In the genomic region with DNA sequence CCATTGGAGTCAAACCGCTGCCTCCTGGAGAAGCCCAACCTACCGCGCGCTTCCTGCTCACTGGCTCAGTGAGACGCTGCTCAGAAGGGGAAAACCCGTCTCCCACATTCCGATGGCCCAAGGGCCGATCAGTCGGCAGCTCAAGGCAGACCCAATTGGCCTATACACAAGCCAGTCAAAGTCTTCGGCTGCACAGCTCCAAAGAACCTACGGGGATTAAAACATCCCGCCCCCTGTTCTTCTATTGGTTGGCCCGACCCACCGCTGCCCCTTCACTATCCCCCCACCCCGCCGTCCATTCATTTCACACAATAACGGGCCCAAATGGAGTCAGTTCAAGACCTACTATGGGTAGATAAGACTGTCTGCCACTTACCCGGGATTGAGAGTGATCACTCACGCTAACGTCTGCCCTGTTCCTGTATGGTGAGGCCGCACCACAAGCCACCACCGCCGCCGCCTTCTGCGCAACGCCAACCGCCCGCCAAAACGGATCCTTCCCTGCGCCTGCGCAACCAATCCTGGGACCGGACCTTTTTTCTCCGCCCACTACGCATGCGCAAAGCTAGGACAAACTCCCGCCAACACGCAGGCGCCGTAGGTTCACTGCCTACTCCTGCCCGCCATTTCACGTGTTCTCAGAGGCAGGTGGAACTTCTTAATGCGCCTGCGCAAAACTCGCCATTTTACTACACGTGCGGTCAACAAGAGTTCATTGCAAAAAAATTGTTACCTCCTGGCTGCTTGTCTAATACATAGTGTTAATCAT, we compare ENCODE assay signal across 8 cellular contexts. TPM values are rescaled to one million over a fixed set of nuclear protein-coding genes. Genes with fewer than 3 reads are reported as not detected.
DNase-seq lines count a peak whose midpoint lies in the region; ATAC-seq and FAIRE-seq lines count a peak whose summit lies in the region.

A gene (minus strand): TSS at position 491 of the 769 bp plus-strand sequence. CDS start 22,472 bp downstream, outside the sequence.

- peak; percentile 42 for FAIRE-seq in HTR-8/SVneo (lab: Jason Lieb, UNC)

- no peaks in the 10 kb centered on the region for H3K27me3 ChIP-seq in mesendoderm (ENCODE audit: insufficient read depth, low read length, poor library complexity)

- peaks cover 11% of the 10 kb centered on the region for H3K36me3 ChIP-seq in mesendoderm (ENCODE audit: control insufficient read depth, insufficient read depth, low read length)

- in situ Hi-C loops in endometrial microvascular endothelial cells (cut with HindIII; ENCODE audit: inconsistent ontology term, low pct_unique_long_range_greater_than_20kb, low sequenced_read_pairs) = no loop called here

- peak within 1 kb of the TSS; percentile 5 for H4K8ac ChIP-seq in mesendoderm (ENCODE audit: low read depth, low read length)

- H3K18ac ChIP-seq in mesendoderm (ENCODE audit: low read length) = peak within 1 kb of the TSS; percentile 44

- DNase-seq in COR-L47 (lab: John Stamatoyannopoulos, UW) = peak; percentile 99
- peak; percentile 98 for DNase-seq in HTR-8/SVneo (ENCODE audit: insufficient read length, low spot score)
- DNase-seq in NOMO-1 treated with DMSO at 0.1 percent for 48 hours (lab: John Stamatoyannopoulos, UW; ENCODE audit: unreplicated experiment) = peak; percentile 99
- peak; percentile 97 to 99 (median 98) for DNase-seq in activated CD8-positive, alpha-beta memory T cell treated with anti-CD3 and anti-CD28 coated beads for 48 hours (ENCODE audit: low read depth in 2 of 3, low spot score in 2 of 3)
- peak; percentile 100 for DNase-seq in mesendoderm
- peak; percentile 99 for DNase-seq in stimulated activated CD8-positive, alpha-beta memory T cell treated with anti-CD3 and anti-CD28 coated beads, Interleukin-15, amount 100 ng/mL, for 1 hour (ENCODE audit: low read depth)

- WGBS in mesendoderm (ENCODE audit: extremely low coverage, insufficient coverage, low lambda C conversion rate) = no CpG with 5 or more reads among the region's 46 CpGs

- peak within 1 kb of the TSS; percentile 98 for H2AK5ac ChIP-seq in mesendoderm (ENCODE audit: low read length)

- H2BK15ac ChIP-seq in mesendoderm (replicated peaks; ENCODE audit: low read depth) = no peak within 1 kb of the TSS

- peak within 1 kb of the TSS; percentile 92 for H4K5ac ChIP-seq in mesendoderm (ENCODE audit: low read length)

- peak within 1 kb of the TSS; percentile 100 for H3K9ac ChIP-seq in mesendoderm (ENCODE audit: low read length)

- H2BK5ac ChIP-seq in mesendoderm (ENCODE audit: low read length) = peak within 1 kb of the TSS; percentile 93

- peak within 1 kb of the TSS; percentile 92 for H3K4ac ChIP-seq in mesendoderm (ENCODE audit: low read depth, low read length)

- peak within 1 kb of the TSS; percentile 92 for H3K23ac ChIP-seq in mesendoderm (ENCODE audit: low read length)

- H3K27ac ChIP-seq in mesendoderm (ENCODE audit: low read depth, low read length) = peak within 1 kb of the TSS; percentile 90

- ATAC-seq in GM21381 (IDR thresholded peaks at IDR 0.05; ENCODE audit: unreplicated experiment) = peak; percentile 69

- no peak within 1 kb of the TSS for H2BK120ac ChIP-seq in mesendoderm (ENCODE audit: low read depth, low read length)

- no peaks in the 10 kb centered on the region for H3K79me1 ChIP-seq in mesendoderm (ENCODE audit: low read length)

- H3K79me2 ChIP-seq in mesendoderm (ENCODE audit: control insufficient read depth, insufficient read depth, low read length) = peaks cover 76% of the 10 kb centered on the region

- H3K4me3 ChIP-seq in mesendoderm (ENCODE audit: low read length) = peak within 1 kb of the TSS; percentile 98

- peak within 1 kb of the TSS; percentile 100 for H3K56ac ChIP-seq in mesendoderm (ENCODE audit: low read length)

- peaks cover 3% of the 10 kb centered on the region for H3K4me1 ChIP-seq in mesendoderm (ENCODE audit: control insufficient read depth, low read depth, low read length)

- H3K4me2 ChIP-seq in mesendoderm (ENCODE audit: low read length) = peak within 1 kb of the TSS; percentile 49

RNA-seq across cellular contexts. Expression of the gene that starts here (rescaled TPM):
- total RNA-seq in endometrial microvascular endothelial cells (ENCODE audit: inconsistent ontology term) = 57.1 TPM
- 88.5 TPM for polyA plus RNA-seq in mesendoderm (2013, experiment 1 of 2)
- polyA plus RNA-seq in mesendoderm (2013, experiment 2 of 2) = 87.9 TPM

Comparison
In these comparisons a context has a peak if more than half of its experiments do, and no peak if none do; other contexts are left out.
1. Peak in every context shown above with its lines: DNase-seq, ATAC-seq, H3K4me3 ChIP-seq and H3K27ac ChIP-seq.